8 cellular contexts compared by ENCODE assay signal in the genomic region with DNA sequence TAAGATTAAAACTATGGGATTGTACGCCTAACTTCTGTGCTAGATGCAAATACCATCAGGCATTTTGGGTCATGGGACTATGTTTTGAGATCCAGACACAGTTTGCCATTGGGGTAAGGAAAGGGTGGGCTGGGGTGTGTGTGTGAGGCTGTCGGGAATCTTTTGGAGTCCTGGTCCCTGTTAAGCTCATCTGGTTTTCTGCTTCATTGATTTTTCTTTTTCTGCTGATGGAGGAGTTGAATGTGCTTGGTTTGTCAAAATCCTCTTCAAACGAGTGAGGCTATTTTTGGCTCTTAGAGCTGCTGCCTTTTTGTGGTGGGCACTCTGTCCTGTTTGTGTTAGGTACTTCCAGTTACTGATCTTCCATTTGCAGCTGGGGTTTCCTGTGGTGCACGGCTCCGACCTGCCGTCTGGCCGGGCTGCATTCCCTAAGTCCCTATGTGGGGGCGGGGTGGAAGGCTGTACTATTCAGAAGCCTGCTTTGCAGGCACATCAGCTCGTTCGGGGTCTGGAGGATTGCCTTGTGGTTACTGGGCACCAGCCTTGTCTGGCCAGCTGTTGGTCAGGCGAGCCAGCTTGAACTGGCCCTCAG. TPM values are rescaled to one million over a fixed set of nuclear protein-coding genes. Genes with fewer than 3 reads are reported as not detected.
DNase-seq lines count a peak whose midpoint lies in the region; ATAC-seq and TF ChIP-seq lines count a peak whose summit lies in the region.

No MANE protein-coding gene starts in this region.

- peak overlapping the region; percentile 87 for H3K4me3 Mint-ChIP-seq in activated T-cell treated with anti-CD3 and anti-CD28 coated beads, Interleukin-2, amount 50 U/mL, for 24 hours
- peak overlapping the region; percentile 80 for H3K4me3 Mint-ChIP-seq in stimulated activated memory B cell treated with anti-CD40 and anti-IgM and Interleukin-4, amounts not matched to agents 10 μg/mL and 1 μg/mL and 100 μg/mL, for 72 hours

- no peak for DNase-seq in activated T-cell treated with anti-CD3 and anti-CD28 coated beads, Interleukin-2, amount 50 U/mL, for 24 hours
- no peak for DNase-seq in activated T-cell treated with anti-CD3 and anti-CD28 coated beads, Interleukin-2, amount 50 U/mL, for 48 hours
- peak; percentile 40 for DNase-seq in NCI-H774 (lab: John Stamatoyannopoulos, UW)
- peak; percentile 51 to 74 for DNase-seq in cardiac fibroblast (ENCODE audit: low read depth in 2 of 2)
- no peak for DNase-seq in kidney epithelial cell (ENCODE audit: low read depth)
- no peak for DNase-seq in NCI-H226
- DNase-seq in NCI-H1436 (lab: John Stamatoyannopoulos, UW): no peak

- no peaks in the 10 kb centered on the region for H3K27me3 ChIP-seq in kidney epithelial cell (ENCODE audit: control insufficient read depth, insufficient read depth, low read length)

- H3K36me3 ChIP-seq in kidney epithelial cell (ENCODE audit: control insufficient read depth, insufficient read depth, low read length): peaks cover 2% of the 10 kb centered on the region

- H3K9me3 Mint-ChIP-seq in activated T-cell treated with anti-CD3 and anti-CD28 coated beads, Interleukin-2, amount 50 U/mL, for 24 hours: no peaks in the 10 kb centered on the region
- H3K9me3 Mint-ChIP-seq in stimulated activated memory B cell treated with anti-CD40 and anti-IgM and Interleukin-4, amounts not matched to agents 10 μg/mL and 1 μg/mL and 100 μg/mL, for 72 hours: no peaks in the 10 kb centered on the region

- H3K27ac Mint-ChIP-seq in activated T-cell treated with anti-CD3 and anti-CD28 coated beads, Interleukin-2, amount 50 U/mL, for 24 hours: peak overlapping the region; percentile 95
- no peak overlapping the region for H3K27ac Mint-ChIP-seq in stimulated activated memory B cell treated with anti-CD40 and anti-IgM and Interleukin-4, amounts not matched to agents 10 μg/mL and 1 μg/mL and 100 μg/mL, for 72 hours

- no peak for TF ChIP-seq CTCF in cardiac fibroblast (IDR thresholded peaks at IDR 0.05; ENCODE audit: low read depth, low read length)
- TF ChIP-seq CTCF in kidney epithelial cell (IDR thresholded peaks at IDR 0.05; ENCODE audit: insufficient read depth, low read length, poor library complexity, severe bottlenecking): no peak

- H3K4me3 ChIP-seq in cardiac fibroblast (replicated peaks in 1 of 2; ENCODE audit: low read depth in 2 of 2, low read length in 2 of 2) (peak overlapping the region; percentile 55 to 77), kidney epithelial cell (ENCODE audit: low read depth, low read length) (peak overlapping the region; percentile 76)

- no peaks in the 10 kb centered on the region for H3K27me3 Mint-ChIP-seq in activated T-cell treated with anti-CD3 and anti-CD28 coated beads, Interleukin-2, amount 50 U/mL, for 24 hours
- no peaks in the 10 kb centered on the region for H3K27me3 Mint-ChIP-seq in stimulated activated memory B cell treated with anti-CD40 and anti-IgM and Interleukin-4, amounts not matched to agents 10 μg/mL and 1 μg/mL and 100 μg/mL, for 72 hours

- H3K4me1 Mint-ChIP-seq in activated T-cell treated with anti-CD3 and anti-CD28 coated beads, Interleukin-2, amount 50 U/mL, for 24 hours (ENCODE audit: low read depth): peaks cover 78% of the 10 kb centered on the region
- H3K4me1 Mint-ChIP-seq in stimulated activated memory B cell treated with anti-CD40 and anti-IgM and Interleukin-4, amounts not matched to agents 10 μg/mL and 1 μg/mL and 100 μg/mL, for 72 hours: peaks cover 75% of the 10 kb centered on the region

- no peak for ATAC-seq in stimulated activated memory B cell treated with anti-CD40 and anti-IgM and Interleukin-4, amounts not matched to agents 10 μg/mL and 1 μg/mL and 100 μg/mL, for 72 hours

- H3K36me3 Mint-ChIP-seq in activated T-cell treated with anti-CD3 and anti-CD28 coated beads, Interleukin-2, amount 50 U/mL, for 24 hours (ENCODE audit: low read depth): peaks cover 53% of the 10 kb centered on the region
- H3K36me3 Mint-ChIP-seq in stimulated activated memory B cell treated with anti-CD40 and anti-IgM and Interleukin-4, amounts not matched to agents 10 μg/mL and 1 μg/mL and 100 μg/mL, for 72 hours: peaks cover 14% of the 10 kb centered on the region

RNA-seq across cellular contexts. Expression of gene BCR, which starts 2.9 kb away (rescaled TPM):
- total RNA-seq in kidney epithelial cell: 42.5 and 44.2 TPM in 2 replicates

RNA-seq across cellular contexts. Expression of gene RAB36, which starts 37.9 kb away (rescaled TPM):
- total RNA-seq in kidney epithelial cell: 5.7 and 6.4 TPM in 2 replicates

RNA-seq across cellular contexts. Expression of gene RSPH14, which starts 41.4 kb away (rescaled TPM):
- total RNA-seq in kidney epithelial cell: 0.67 and 1.8 TPM in 2 replicates

Comparison
In these comparisons a context has a peak if more than half of its experiments do, and no peak if none do; other contexts are left out.
1. DNase-seq: peak in NCI-H774 (single experiment) and cardiac fibroblast (2 of 2); none in activated T-cell treated with anti-CD3 and anti-CD28 coated beads, Interleukin-2, amount 50 U/mL, for 24 hours (single experiment), activated T-cell treated with anti-CD3 and anti-CD28 coated beads, Interleukin-2, amount 50 U/mL, for 48 hours (0 of 2), kidney epithelial cell (single experiment), NCI-H226 (single experiment) and NCI-H1436 (single experiment).